In the genomic region with DNA sequence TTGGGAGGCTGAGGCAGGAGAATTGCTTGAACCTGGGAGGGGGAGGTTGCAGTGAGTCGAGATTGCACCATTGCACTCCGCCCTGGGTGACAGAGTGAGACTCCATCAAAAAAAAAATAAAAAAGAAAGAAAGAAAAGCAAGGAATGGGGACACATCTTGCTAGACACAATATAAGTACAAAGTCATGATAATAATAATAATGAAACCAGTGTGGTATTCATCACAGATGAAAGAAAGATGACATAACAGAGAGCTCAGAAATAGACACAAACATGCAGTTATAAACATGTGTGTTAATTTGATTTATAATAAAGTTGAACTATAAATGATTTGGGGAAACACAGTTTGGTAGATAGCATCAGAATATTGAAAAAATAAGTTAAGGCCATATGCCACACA, we compare ENCODE assay signal across 26 cellular contexts.
"Had no signal": no experiment of that assay in that cellular context is flagged by ENCODE, and none has a peak within 500 bp of the region (broad histone marks: within the 10 kb centered on the region; RNA-seq: fewer than 3 reads in every experiment).

No MANE protein-coding gene starts in this region.

- ATAC-seq: natural killer cell; psoas muscle; right cardiac atrium; right lobe of liver; stimulated activated memory B cell treated with anti-CD40 and anti-IgM and Interleukin-4, amounts not matched to agents 10 μg/mL and 1 μg/mL and 100 μg/mL, for 72 hours; stimulated activated naive CD8-positive, alpha-beta T cell treated with anti-CD3 and anti-CD28 coated beads, Interleukin-15, amount 100 ng/mL, for 72 hours; stimulated activated naive CD8-positive, alpha-beta T cell treated with anti-CD3 and anti-CD28 coated beads, Interleukin-15, Interleukin-2, amounts not matched to agents 100 U/mL and 50 U/mL, for 24 hours had no signal

- H3K36me3 Mint-ChIP-seq: natural killer cell; neural progenitor cell; stimulated activated memory B cell treated with anti-CD40 and anti-IgM and Interleukin-4, amounts not matched to agents 10 μg/mL and 1 μg/mL and 100 μg/mL, for 72 hours had no signal

- H3K27ac Mint-ChIP-seq: natural killer cell; nephron; neural progenitor cell; progenitor cell of endocrine pancreas; stimulated activated memory B cell treated with anti-CD40 and anti-IgM and Interleukin-4, amounts not matched to agents 10 μg/mL and 1 μg/mL and 100 μg/mL, for 72 hours had no signal

- H3K9me3 Mint-ChIP-seq: natural killer cell; nephron; neural progenitor cell; stimulated activated memory B cell treated with anti-CD40 and anti-IgM and Interleukin-4, amounts not matched to agents 10 μg/mL and 1 μg/mL and 100 μg/mL, for 72 hours had no signal

- DNase-seq: natural killer cell; occipital lobe; ovary; psoas muscle; right cardiac atrium; right lobe of liver; sigmoid colon; small intestine; stimulated activated CD4-positive, alpha-beta T cell treated with anti-CD3 and anti-CD28 coated beads, Interleukin-15, amount 100 ng/mL, for 24 hours; stimulated activated CD4-positive, alpha-beta T cell treated with anti-CD3 and anti-CD28 coated beads, Interleukin-2, amount 100 ng/mL, for 24 hours; stimulated activated CD4-positive, alpha-beta T cell treated with anti-CD3 and anti-CD28 coated beads, Interleukin-2, amount 100 ng/mL, for 48 hours; stimulated activated CD4-positive, alpha-beta T cell treated with anti-CD3 and anti-CD28 coated beads, Interleukin-4, amount 100 ng/mL, for 24 hours; stimulated activated naive CD4-positive, alpha-beta T cell; stimulated activated naive CD8-positive, alpha-beta T cell treated with anti-CD3 and anti-CD28 coated beads, Interleukin-15, amount 100 ng/mL, for 72 hours; stimulated activated naive CD8-positive, alpha-beta T cell treated with anti-CD3 and anti-CD28 coated beads, Interleukin-15, Interleukin-2, amounts not matched to agents 100 U/mL and 50 U/mL, for 24 hours; substantia nigra; testis; tibial artery; transverse colon; upper lobe of left lung had no signal

- H3K4me1 Mint-ChIP-seq: natural killer cell, nephron had no signal

- H3K9me3 ChIP-seq: ovary, psoas muscle, right lobe of liver, sigmoid colon, suprapubic skin, testis, tibial artery, transverse colon, vagina had no signal

- H3K27me3 Mint-ChIP-seq: progenitor cell of endocrine pancreas had no signal

- H3K4me3 Mint-ChIP-seq: natural killer cell; nephron; neural progenitor cell; stimulated activated memory B cell treated with anti-CD40 and anti-IgM and Interleukin-4, amounts not matched to agents 10 μg/mL and 1 μg/mL and 100 μg/mL, for 72 hours; stimulated activated naive CD8-positive, alpha-beta T cell treated with anti-CD3 and anti-CD28 coated beads, Interleukin-15, amount 100 ng/mL, for 72 hours had no signal
